In the genomic region with DNA sequence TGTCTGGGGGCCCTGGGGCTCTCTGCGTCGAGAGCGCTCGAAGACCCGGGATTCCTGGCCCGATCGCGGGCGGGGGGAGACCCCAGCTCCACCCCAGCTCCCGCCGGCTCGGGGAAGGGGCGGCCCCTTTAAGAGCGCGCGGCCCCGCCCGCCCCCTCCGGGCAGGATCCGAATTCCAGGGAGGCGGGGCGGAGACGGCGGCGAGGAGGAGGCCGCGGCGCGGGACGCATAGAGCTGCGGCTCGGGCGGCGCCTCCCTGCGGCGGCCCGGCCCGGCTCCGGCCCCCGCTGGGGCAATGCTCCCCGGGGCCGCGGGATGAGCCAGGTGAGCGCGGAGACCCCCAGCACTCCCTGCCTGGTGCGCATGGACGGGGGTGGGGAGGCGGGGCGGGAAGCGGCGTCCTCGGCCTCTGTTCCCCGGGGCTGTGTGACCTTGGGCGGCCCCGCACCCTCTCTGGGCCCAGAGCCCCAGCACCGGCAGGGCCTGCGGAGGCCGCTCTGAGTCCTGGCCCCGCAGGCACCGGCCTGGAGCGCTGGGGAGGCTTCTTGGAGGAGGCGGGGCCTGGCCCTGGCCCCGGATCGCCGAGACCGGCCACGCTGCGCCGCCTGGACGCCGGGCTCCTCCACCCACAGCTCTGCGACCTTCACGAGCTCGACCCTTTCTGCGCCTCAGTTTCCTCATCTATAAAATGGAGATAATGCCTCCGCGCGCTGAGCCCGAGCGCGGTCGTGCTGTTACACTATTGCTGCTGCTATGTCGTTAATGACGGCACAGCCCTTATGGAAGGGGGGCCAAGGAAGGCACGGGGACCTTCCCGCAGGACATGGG, we compare ENCODE assay signal across 8 cellular contexts. TPM values are rescaled to one million over a fixed set of nuclear protein-coding genes. Genes with fewer than 3 reads are reported as not detected.
DNase-seq lines count a peak whose midpoint lies in the region; ATAC-seq and TF ChIP-seq lines count a peak whose summit lies in the region.

No MANE protein-coding gene starts in this region.

- POLR2A ChIA-PET in BJ (lab: Charles Lee) = interaction anchor here (0.6 kb wide), 1 partner anchor 61 kb away, joined by 3 read pairs; no protein-coding TSS in a partner anchor

- H3K36me3 ChIP-seq in BJ (ENCODE audit: control insufficient read depth, insufficient read depth, low read length) (peaks cover 2% of the 10 kb centered on the region), adipocyte (ENCODE audit: control insufficient read depth, insufficient read depth, low read length, severe bottlenecking) (no peaks in the 10 kb centered on the region)

- TF ChIP-seq CTCF in BJ (IDR thresholded peaks at IDR 0.05; ENCODE audit: insufficient read depth, low read depth, low read length) = no peak

- peak overlapping the region; percentile 91 for H3K9ac ChIP-seq in adipocyte (ENCODE audit: low read length)

- CTCF ChIA-PET in BJ (lab: Yijun Ruan, JAX) = interaction anchor here (0.7 to 6.7 kb wide), 8 partner anchors 10 to 82 kb away, joined by 3 to 69 read pairs (median 3); a partner anchor contains a TSS

- no peak for ATAC-seq in GM21529 (IDR thresholded peaks at IDR 0.05; ENCODE audit: unreplicated experiment)
- ATAC-seq in GM21717 (IDR thresholded peaks at IDR 0.05; ENCODE audit: unreplicated experiment) = no peak

- H3K4me1 ChIP-seq in adipocyte (ENCODE audit: control insufficient read depth, insufficient read depth, low read length) = peaks cover 34% of the 10 kb centered on the region

- H3K27me3 ChIP-seq in BJ (ENCODE audit: control insufficient read depth, insufficient read depth, low read length) = no peaks in the 10 kb centered on the region
- H3K27me3 ChIP-seq in adipocyte (replicated peaks; ENCODE audit: control insufficient read depth, insufficient read depth, low read length) = no peaks in the 10 kb centered on the region

- H3K9me3 ChIP-seq in adipocyte (ENCODE audit: control insufficient read depth, low read length) = no peaks in the 10 kb centered on the region

- intact Hi-C loops in cardiac septum (cut with DNase I) = loop anchor here (2.0 to 5.0 kb wide), 3 partner anchors 38 to 82 kb away; a partner anchor contains a TSS

- H3K4me3 ChIP-seq in BJ (ENCODE audit: low read depth, low read length) (peak overlapping the region; percentile 80), adipocyte (ENCODE audit: low read length) (peak overlapping the region; percentile 95)

- DNase-seq in BJ (ENCODE audit: low read depth) (no peak), H4 (ENCODE audit: low spot score) (peak; percentile 40), NCI-H82 treated with DMSO at 0.1 percent for 48 hours (lab: John Stamatoyannopoulos, UW; ENCODE audit: unreplicated experiment) (peak; percentile 27), adipocyte (ENCODE audit: low read depth) (peak; percentile 95), cardiac septum (ENCODE audit: low spot score) (peak; percentile 90), occipital lobe (lab: John Stamatoyannopoulos, UW) (peak; percentile 48)

RNA-seq across cellular contexts. Expression of a gene that starts 0.6 kb away (rescaled TPM):
- 12.4 and 17.0 TPM in 2 replicates for polyA plus RNA-seq in BJ (2011; rRNA removed)
- 7.4 and 9.1 TPM in 2 replicates for polyA minus RNA-seq in BJ (2011; rRNA and poly(A)+ RNA removed)
- total RNA-seq in H4 (2014; rRNA removed; shearing (Covaris generic)) = 3.9 and 4.0 TPM in 2 replicates
- 13.0 TPM for total RNA-seq in cardiac septum
- total RNA-seq in occipital lobe = 7.3 TPM

RNA-seq across cellular contexts. Expression of a gene that starts 8.5 kb away (rescaled TPM):
- 0.16 TPM in 1 of 2 replicates, not detected in the other for polyA plus RNA-seq in BJ (2011; rRNA removed)
- polyA minus RNA-seq in BJ (2011; rRNA and poly(A)+ RNA removed) = not detected in 2 replicates
- total RNA-seq in H4 (2014; rRNA removed; shearing (Covaris generic)) = not detected in 2 replicates
- total RNA-seq in cardiac septum (1.3 TPM), occipital lobe (15.0 TPM)

RNA-seq across cellular contexts. Expression of a gene that starts 39.0 kb away (rescaled TPM):
- polyA plus RNA-seq in BJ (2011; rRNA removed) = 134 and 206 TPM in 2 replicates
- 127 and 216 TPM in 2 replicates for polyA minus RNA-seq in BJ (2011; rRNA and poly(A)+ RNA removed)
- 153 and 206 TPM in 2 replicates for total RNA-seq in H4 (2014; rRNA removed; shearing (Covaris generic))
- total RNA-seq in cardiac septum = 138 TPM
- total RNA-seq in occipital lobe = 186 TPM

RNA-seq across cellular contexts. Expression of a gene that starts 39.3 kb away (rescaled TPM):
- polyA plus RNA-seq in BJ (2011; rRNA removed) = 9.1 and 15.6 TPM in 2 replicates
- polyA minus RNA-seq in BJ (2011; rRNA and poly(A)+ RNA removed) = 3.4 and 6.6 TPM in 2 replicates
- total RNA-seq in H4 (2014; rRNA removed; shearing (Covaris generic)) = 13.6 and 14.2 TPM in 2 replicates
- total RNA-seq in cardiac septum (16.7 TPM), occipital lobe (14.3 TPM)
